Comparison of ENCODE assay signal across 20 cellular contexts in genomic region chr4:25722964-25723363, GRCh38.
DNase-seq lines count a peak whose midpoint lies in the region; ATAC-seq, FAIRE-seq and TF ChIP-seq lines count a peak whose summit lies in the region.
"Had no signal": no experiment of that assay in that cellular context is flagged by ENCODE, and none has a peak within 500 bp of the region (broad histone marks: within the 10 kb centered on the region; RNA-seq: fewer than 3 reads in every experiment).

No MANE protein-coding gene starts in this region.

- H3K4me1 ChIP-seq in small intestine (ENCODE audit: control insufficient read depth in 2 of 2, insufficient read depth in 1 of 2, low read depth in 1 of 2, low read length in 1 of 2): no peaks in the 10 kb centered on the region

- DNase-seq in NCI-H82 (lab: John Stamatoyannopoulos, UW): peak; percentile 9
- no peak for DNase-seq in NCI-H82 treated with DMSO at 0.1 percent for 48 hours (lab: John Stamatoyannopoulos, UW; ENCODE audit: unreplicated experiment)
- DNase-seq in OCI-M1 (lab: John Stamatoyannopoulos, UW): peak; percentile 24
- peak; percentile 2 for DNase-seq in fibroblast of villous mesenchyme (ENCODE audit: low read depth)
- peak; percentile 35 for DNase-seq in small intestine
- DNase-seq in HT-29 (ENCODE audit: low spot score): no peak
- DNase-seq in head of caudate nucleus: no peak
- no peak for DNase-seq in activated CD8-positive, alpha-beta T cell treated with anti-CD3 and anti-CD28 coated beads for 36 hours
- DNase-seq: 8988T, COR-L47, GDM1, H7, NCI-H1105, NCI-H1694, NCI-H2081 treated with DMSO at 0.1 percent for 48 hours, NCI-H748 treated with DMSO at 0.1 percent for 48 hours had no signal

- H3K27ac ChIP-seq in small intestine (ENCODE audit: low read depth in 1 of 2, low read length in 1 of 2): no peak overlapping the region
- H3K27ac ChIP-seq: PC-9, RWPE1, SJCRH30 had no signal

- POLR2A ChIA-PET in activated CD8-positive, alpha-beta T cell treated with anti-CD3 and anti-CD28 coated beads for 36 hours (lab: Charles Lee): no interaction called here

- no peaks in the 10 kb centered on the region for H3K36me3 Mint-ChIP-seq in activated CD8-positive, alpha-beta T cell treated with anti-CD3 and anti-CD28 coated beads for 36 hours (ENCODE audit: low read depth)

- CTCF ChIA-PET in activated CD8-positive, alpha-beta T cell treated with anti-CD3 and anti-CD28 coated beads for 36 hours (lab: Charles Lee): no interaction called here

- no peak overlapping the region for H3K27ac Mint-ChIP-seq in activated CD8-positive, alpha-beta T cell treated with anti-CD3 and anti-CD28 coated beads for 36 hours
- H3K27ac Mint-ChIP-seq: B cell had no signal

- H3K27me3 Mint-ChIP-seq in activated CD8-positive, alpha-beta T cell treated with anti-CD3 and anti-CD28 coated beads for 36 hours: no peaks in the 10 kb centered on the region
- H3K27me3 Mint-ChIP-seq: B cell had no signal

- no peaks in the 10 kb centered on the region for H3K4me1 Mint-ChIP-seq in activated CD8-positive, alpha-beta T cell treated with anti-CD3 and anti-CD28 coated beads for 36 hours (ENCODE audit: low read depth)

- no peaks in the 10 kb centered on the region for H3K27me3 ChIP-seq in small intestine (ENCODE audit: control insufficient read depth in 2 of 2, insufficient read depth in 2 of 2, low read length in 2 of 2)
- H3K27me3 ChIP-seq: SJCRH30 had no signal

- WGBS in small intestine, 3 donors: 24 to 43% (median 35%) methylated on average over 3 of the region's 3 CpGs

- no peaks in the 10 kb centered on the region for H3K36me3 ChIP-seq in small intestine (ENCODE audit: control insufficient read depth in 2 of 2, insufficient read depth in 2 of 2, low read length in 2 of 2)
- H3K36me3 ChIP-seq: SJCRH30 had no signal

- H3K9me3 Mint-ChIP-seq in activated CD8-positive, alpha-beta T cell treated with anti-CD3 and anti-CD28 coated beads for 36 hours: peaks cover 2% of the 10 kb centered on the region

- H3K4me3 ChIP-seq in fibroblast of villous mesenchyme (ENCODE audit: low read depth, low read length) (no peak overlapping the region), small intestine (ENCODE audit: low read depth in 1 of 2, low read length in 2 of 2) (no peak overlapping the region)
- H3K4me3 ChIP-seq: PC-9, SJCRH30 had no signal

- no peak for TF ChIP-seq CTCF in fibroblast of villous mesenchyme (IDR thresholded peaks at IDR 0.05; ENCODE audit: insufficient read depth, low read depth, low read length)
- TF ChIP-seq CTCF in activated CD8-positive, alpha-beta T cell treated with anti-CD3 and anti-CD28 coated beads for 36 hours (IDR thresholded peaks at IDR 0.05): no peak

- intact Hi-C loops in head of caudate nucleus (cut with DNase I): no loop called here
- intact Hi-C loops in activated CD8-positive, alpha-beta T cell treated with anti-CD3 and anti-CD28 coated beads for 36 hours (cut with micrococcal nuclease): no loop called here

- ATAC-seq in activated CD8-positive, alpha-beta T cell treated with anti-CD3 and anti-CD28 coated beads for 36 hours: no peak

- no peaks in the 10 kb centered on the region for H3K9me3 ChIP-seq in small intestine (ENCODE audit: control insufficient read depth, low read depth)
- H3K9me3 ChIP-seq: SJCRH30 had no signal

- no peak overlapping the region for H3K4me3 Mint-ChIP-seq in activated CD8-positive, alpha-beta T cell treated with anti-CD3 and anti-CD28 coated beads for 36 hours
- H3K4me3 Mint-ChIP-seq: B cell had no signal

- FAIRE-seq in small intestine (lab: Jason Lieb, UNC): no peak

Comparison
In these comparisons a context has a peak if more than half of its experiments do, and no peak if none do; other contexts are left out.
1. DNase-seq: peak in NCI-H82 (single experiment), OCI-M1 (single experiment), fibroblast of villous mesenchyme (single experiment) and small intestine (single experiment); none in NCI-H82 treated with DMSO at 0.1 percent for 48 hours (single experiment), HT-29 (single experiment), head of caudate nucleus (0 of 42) and activated CD8-positive, alpha-beta T cell treated with anti-CD3 and anti-CD28 coated beads for 36 hours (single experiment).